ENCODE assay signal across 21 cellular contexts in the genomic region with DNA sequence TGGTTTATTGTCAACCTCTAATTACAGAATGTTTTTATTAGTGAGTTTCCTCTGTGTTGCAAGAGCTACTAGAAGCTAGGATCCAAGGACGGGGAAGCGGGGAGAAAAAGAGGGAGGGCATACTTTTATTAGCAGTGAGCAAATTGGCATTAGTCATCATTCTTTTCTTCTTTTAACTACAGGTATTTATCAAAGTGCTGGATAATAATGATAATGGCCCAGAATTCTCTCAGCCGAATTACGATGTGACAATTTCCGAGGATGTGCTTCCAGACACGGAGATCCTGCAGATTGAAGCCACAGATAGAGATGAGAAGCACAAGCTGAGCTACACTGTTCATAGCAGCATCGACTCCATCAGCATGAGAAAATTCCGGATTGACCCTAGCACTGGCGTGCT.
"Had no signal": no experiment of that assay in that cellular context is flagged by ENCODE, and none has a peak within 500 bp of the region (broad histone marks: within the 10 kb centered on the region; RNA-seq: fewer than 3 reads in every experiment).

No MANE protein-coding gene starts in this region.

- H3K4me1 ChIP-seq: esophagus squamous epithelium, heart right ventricle, parathyroid adenoma, sigmoid colon, testis, tibial artery had no signal

- H3K27me3 ChIP-seq: esophagus squamous epithelium, heart right ventricle, sigmoid colon, spleen, testis, tibial artery had no signal

- H3K36me3 ChIP-seq: esophagus squamous epithelium, heart right ventricle, neutrophil, sigmoid colon, spleen had no signal

- H3K9me3 ChIP-seq: esophagus squamous epithelium, heart right ventricle, mucosa of descending colon, neutrophil, sigmoid colon, spleen, testis, tibial artery had no signal

- H3K9ac ChIP-seq: parathyroid adenoma had no signal

- H3K4me3 ChIP-seq: coronary artery, esophagus squamous epithelium, heart right ventricle, lung, mucosa of descending colon, sigmoid colon, spleen, testis, tibial artery had no signal

- H2AFZ ChIP-seq: parathyroid adenoma had no signal

- DNase-seq: dermis blood vessel endothelial cell; effector memory CD4-positive, alpha-beta T cell; esophagus squamous epithelium; foreskin melanocyte; glutamatergic neuron; heart right ventricle; immature natural killer cell; mucosa of descending colon; naive B cell; right cardiac atrium; sigmoid colon; spleen; stimulated activated CD4-positive, alpha-beta T cell treated with anti-CD3 and anti-CD28 coated beads, Interleukin-4, amount 100 ng/mL, for 4 hours; stimulated activated naive CD8-positive, alpha-beta T cell treated with anti-CD3 and anti-CD28 coated beads, Interleukin-15, Interleukin-2, amounts not matched to agents 100 U/mL and 50 U/mL, for 24 hours; substantia nigra; testis; tibial artery had no signal

- H3K27ac ChIP-seq: coronary artery, esophagus squamous epithelium, heart right ventricle, neutrophil, parathyroid adenoma, sigmoid colon, spleen, testis, tibial artery had no signal
